7 cellular contexts compared by ENCODE assay signal in genomic region chr18:63850010-63850409, GRCh38. TPM values are rescaled to one million over a fixed set of nuclear protein-coding genes. Genes with fewer than 3 reads are reported as not detected.
DNase-seq lines count a peak whose midpoint lies in the region; ATAC-seq and TF ChIP-seq lines count a peak whose summit lies in the region.

No MANE protein-coding gene starts in this region.

- H3K9me3 ChIP-seq in GM23248 (ENCODE audit: low read depth) (no peaks in the 10 kb centered on the region), osteoblast (ENCODE audit: low read depth, low read length) (no peaks in the 10 kb centered on the region)

- 58 to 62% methylated on average over 4 of the region's 4 CpGs for WGBS in GM23248 (ENCODE audit: low coverage in 1 of 2, low lambda C conversion rate in 2 of 2, missing lambda C conversion rate in 2 of 2), 2 experiments

- H3K4me2 ChIP-seq in GM23248 (ENCODE audit: unreplicated experiment) (no peak overlapping the region), osteoblast (ENCODE audit: insufficient read depth, low read length) (no peak overlapping the region)

- H3K27ac ChIP-seq in GM23248 (no peak overlapping the region), osteoblast (ENCODE audit: low read depth, low read length) (no peak overlapping the region)

- in situ Hi-C loops in GM23248 (cut with MboI) = no loop called here

- no peak overlapping the region for H3K4me3 ChIP-seq in GM12865 (ENCODE audit: low read depth, low read length)
- no peak overlapping the region for H3K4me3 ChIP-seq in GM23248
- H3K4me3 ChIP-seq in osteoblast (ENCODE audit: insufficient read depth, low read length) = no peak overlapping the region

- H3K36me3 Mint-ChIP-seq in natural killer cell treated with Interleukin-12 subunit alpha and Interleukin-12 subunit beta and Interleukin-15 and Interleukin-18, amount 100 ng/mL, for 72 hours = no peaks in the 10 kb centered on the region

- no peak overlapping the region for H3K27ac Mint-ChIP-seq in natural killer cell treated with Interleukin-12 subunit alpha and Interleukin-12 subunit beta and Interleukin-15 and Interleukin-18, amount 100 ng/mL, for 72 hours

- no peaks in the 10 kb centered on the region for H3K79me2 ChIP-seq in GM23248 (ENCODE audit: insufficient read depth)
- no peaks in the 10 kb centered on the region for H3K79me2 ChIP-seq in osteoblast (ENCODE audit: insufficient read depth, low read length)

- H4K20me1 ChIP-seq in GM23248 (ENCODE audit: insufficient read depth) = no peaks in the 10 kb centered on the region
- H4K20me1 ChIP-seq in osteoblast (ENCODE audit: insufficient read depth, low read length) = no peaks in the 10 kb centered on the region

- H3K36me3 ChIP-seq in GM23248 (ENCODE audit: low read depth) = no peaks in the 10 kb centered on the region
- H3K36me3 ChIP-seq in osteoblast (ENCODE audit: insufficient read depth, low read length) = no peaks in the 10 kb centered on the region

- H3F3A ChIP-seq in GM23248 (ENCODE audit: insufficient read depth) = no peaks in the 10 kb centered on the region

- H3K4me1 Mint-ChIP-seq in natural killer cell treated with Interleukin-12 subunit alpha and Interleukin-12 subunit beta and Interleukin-15 and Interleukin-18, amount 100 ng/mL, for 72 hours (ENCODE audit: low read depth in 2 of 2) = no peaks in the 10 kb centered on the region

- H3K9me2 ChIP-seq in GM23248 (ENCODE audit: insufficient read depth) = no peaks in the 10 kb centered on the region

- no peaks in the 10 kb centered on the region for H3K9me3 Mint-ChIP-seq in natural killer cell treated with Interleukin-12 subunit alpha and Interleukin-12 subunit beta and Interleukin-15 and Interleukin-18, amount 100 ng/mL, for 72 hours

- no peak overlapping the region for H3K9ac ChIP-seq in GM23248

- no peak overlapping the region for H3K4me3 Mint-ChIP-seq in natural killer cell treated with Interleukin-12 subunit alpha and Interleukin-12 subunit beta and Interleukin-15 and Interleukin-18, amount 100 ng/mL, for 72 hours

- no peaks in the 10 kb centered on the region for H3K27me3 ChIP-seq in GM23248 (replicated peaks; ENCODE audit: insufficient read depth)
- peaks cover 12% of the 10 kb centered on the region for H3K27me3 ChIP-seq in osteoblast (ENCODE audit: insufficient read depth, low read length)

- H3K4me1 ChIP-seq in GM23248 (ENCODE audit: insufficient read depth) = no peaks in the 10 kb centered on the region
- no peaks in the 10 kb centered on the region for H3K4me1 ChIP-seq in osteoblast (ENCODE audit: insufficient read depth, low read length)

- peaks cover 3 to 15% of the 10 kb centered on the region in 2 donors for H3K27me3 Mint-ChIP-seq in natural killer cell treated with Interleukin-12 subunit alpha and Interleukin-12 subunit beta and Interleukin-15 and Interleukin-18, amount 100 ng/mL, for 72 hours

- peak; percentile 28 for TF ChIP-seq CTCF in GM12865 (IDR thresholded peaks at IDR 0.05; ENCODE audit: insufficient read depth, low read depth, low read length, missing control alignments)
- peak; percentile 60 for TF ChIP-seq CTCF in osteoblast (IDR thresholded peaks at IDR 0.05; ENCODE audit: extremely low read depth, low read depth, low read length)

- peak; percentile 41 for DNase-seq in GM12865 (ENCODE audit: low read depth)
- DNase-seq in GM23248 = peak; percentile 58
- peak; percentile 11 for DNase-seq in NCI-H1092 treated with DMSO at 0.1 percent for 48 hours (lab: John Stamatoyannopoulos, UW)
- peak; percentile 20 for DNase-seq in astrocyte of the hippocampus (ENCODE audit: low read depth, low spot score)
- DNase-seq in osteoblast (ENCODE audit: insufficient read length, low spot score, missing footprints) = no peak
- no peak for DNase-seq in natural killer cell treated with Interleukin-12 subunit alpha and Interleukin-12 subunit beta and Interleukin-15 and Interleukin-18, amount 100 ng/mL, for 72 hours (ENCODE audit: low spot score)
- DNase-seq in occipital lobe (lab: John Stamatoyannopoulos, UW) = no peak

- no peak for ATAC-seq in natural killer cell treated with Interleukin-12 subunit alpha and Interleukin-12 subunit beta and Interleukin-15 and Interleukin-18, amount 100 ng/mL, for 72 hours

- H2AFZ ChIP-seq in GM23248 (0 out of 2 replicates have a peak overlapping the region, but pooled peaks have one; percentile 15), osteoblast (ENCODE audit: low read length) (no peak overlapping the region)

RNA-seq across cellular contexts. Expression of gene SERPINB2, which starts 37.5 kb away (rescaled TPM):
- 6.1 and 13.0 TPM in 2 replicates for total RNA-seq in GM23248 (2014; rRNA removed; shearing (Covaris generic))
- polyA plus RNA-seq in GM23248 (2016; fragmentation: Nextera tagmentation; extraction: Ambion mirVana) = 10.6 and 10.7 TPM in 2 replicates
- 0.72 and 1.8 TPM in 2 replicates for total RNA-seq in osteoblast
- total RNA-seq in natural killer cell treated with Interleukin-12 subunit alpha and Interleukin-12 subunit beta and Interleukin-15 and Interleukin-18, amount 100 ng/mL, for 72 hours = not detected
- 0.62 TPM for total RNA-seq in occipital lobe

RNA-seq across cellular contexts. Expression of gene SERPINB10, which starts 57.7 kb away (rescaled TPM):
- not detected in 2 replicates for total RNA-seq in GM23248 (2014; rRNA removed; shearing (Covaris generic))
- not detected in 2 replicates for polyA plus RNA-seq in GM23248 (2016; fragmentation: Nextera tagmentation; extraction: Ambion mirVana)
- total RNA-seq in osteoblast (0.29 TPM in 1 of 2 replicates, not detected in the other), occipital lobe (not detected)
- total RNA-seq in natural killer cell treated with Interleukin-12 subunit alpha and Interleukin-12 subunit beta and Interleukin-15 and Interleukin-18, amount 100 ng/mL, for 72 hours = 1 to 10 TPM in 1 of 2 donors, not detected in 1; 5.1 TPM

Comparison
In these comparisons a context has a peak if more than half of its experiments do, and no peak if none do; other contexts are left out.
1. DNase-seq: peak in GM12865 (single experiment), GM23248 (single experiment), NCI-H1092 treated with DMSO at 0.1 percent for 48 hours (single experiment) and astrocyte of the hippocampus (single experiment); none in osteoblast (single experiment), natural killer cell treated with Interleukin-12 subunit alpha and Interleukin-12 subunit beta and Interleukin-15 and Interleukin-18, amount 100 ng/mL, for 72 hours (single experiment) and occipital lobe (single experiment).